In genomic region chr7:131544449-131545425, GRCh38 we compare ENCODE assay signal across 9 cellular contexts. TPM values are rescaled to one million over a fixed set of nuclear protein-coding genes. Genes with fewer than 3 reads are reported as not detected.
DNase-seq lines count a peak whose midpoint lies in the region; ATAC-seq, FAIRE-seq and TF ChIP-seq lines count a peak whose summit lies in the region.
"Had no signal": no experiment of that assay in that cellular context is flagged by ENCODE, and none has a peak within 500 bp of the region (broad histone marks: within the 10 kb centered on the region; RNA-seq: fewer than 3 reads in every experiment).

No MANE protein-coding gene starts in this region.

- H3K36me3 ChIP-seq in small intestine (ENCODE audit: control insufficient read depth in 2 of 2, insufficient read depth in 2 of 2, low read length in 2 of 2) = no peaks in the 10 kb centered on the region

- intact Hi-C loops in dorsolateral prefrontal cortex (cut with DNase I) = no loop called here
- intact Hi-C loops in posterior vena cava (cut with DNase I) = no loop called here

- ATAC-seq in GM18909 (IDR thresholded peaks at IDR 0.05; ENCODE audit: poor library complexity, unreplicated experiment) = no peak

- no peak for FAIRE-seq in small intestine (lab: Jason Lieb, UNC)

- WGBS in small intestine, 3 donors = 74 to 90% (median 76%) methylated on average over 13 to 18 of the region's 18 CpGs

- H3K4me3 ChIP-seq in dorsolateral prefrontal cortex (no peak overlapping the region), small intestine (ENCODE audit: low read depth in 1 of 2, low read length in 2 of 2) (no peak overlapping the region)

- H3K9me3 ChIP-seq in small intestine (ENCODE audit: control insufficient read depth, low read depth) = no peaks in the 10 kb centered on the region

- H3K27me3 ChIP-seq in dorsolateral prefrontal cortex (no peaks in the 10 kb centered on the region), small intestine (ENCODE audit: control insufficient read depth in 2 of 2, insufficient read depth in 2 of 2, low read length in 2 of 2) (no peaks in the 10 kb centered on the region)

- peak overlapping the region in 22 of 59 donors; percentile 4 to 61 (median 36) for H3K27ac ChIP-seq in dorsolateral prefrontal cortex
- H3K27ac ChIP-seq in small intestine (ENCODE audit: low read depth in 1 of 2, low read length in 1 of 2) = peak overlapping the region in 1 of 2 donors; percentile 20

- H3K4me1 ChIP-seq in small intestine (ENCODE audit: control insufficient read depth in 2 of 2, insufficient read depth in 1 of 2, low read depth in 1 of 2, low read length in 1 of 2) = no peaks in the 10 kb centered on the region

- TF ChIP-seq CTCF in dorsolateral prefrontal cortex (IDR thresholded peaks at IDR 0.05 in 54 of 56, conservative IDR thresholded peaks at IDR 0.05 in 2 of 56; ENCODE audit: low read depth in 1 of 56, partially characterized antibody in 56 of 56) = peak in 53 of 56 donors; percentile 16 to 69 (median 44)

- DNase-seq in DMS 273 (lab: John Stamatoyannopoulos, UW; ENCODE audit: unreplicated experiment) = peak; percentile 33
- DNase-seq in DMS 273 treated with DMSO at 0.1 percent for 48 hours (lab: John Stamatoyannopoulos, UW) = no peak
- DNase-seq in NCI-H1694 treated with DMSO at 0.1 percent for 48 hours (lab: John Stamatoyannopoulos, UW) = peak; percentile 29
- DNase-seq in dorsolateral prefrontal cortex = peak in 1 of 10 donors; percentile 53
- peak; percentile 69 for DNase-seq in posterior vena cava (ENCODE audit: low spot score)
- DNase-seq in glomerular visceral epithelial cell (ENCODE audit: extremely low spot score) = no peak
- DNase-seq in small intestine = no peak
- DNase-seq: 8988T had no signal

RNA-seq across cellular contexts. Expression of gene PODXL, which starts 11.7 kb away (rescaled TPM):
- total RNA-seq in dorsolateral prefrontal cortex (100 to 1,000 TPM in 1 of 120 experiments, 10 to 100 TPM in 119; 28.4 to 104 (median 51.6) TPM), posterior vena cava (10 to 100 TPM; 41.9 to 46.7 TPM)
- 10 to 100 TPM in 1 of 3 donors, under 1 TPM in 2; 0.67 to 24.2 (median 0.81) TPM for polyA plus RNA-seq in small intestine

Comparison
In these comparisons a context has a peak if more than half of its experiments do, and no peak if none do; other contexts are left out.
1. DNase-seq: peak in DMS 273 (single experiment), NCI-H1694 treated with DMSO at 0.1 percent for 48 hours (single experiment) and posterior vena cava (single experiment); none in DMS 273 treated with DMSO at 0.1 percent for 48 hours (single experiment), glomerular visceral epithelial cell (single experiment) and small intestine (single experiment).